9 cellular contexts compared by ENCODE assay signal in genomic region chr5:80140496-80140895, GRCh38.
DNase-seq lines count a peak whose midpoint lies in the region; ATAC-seq and TF ChIP-seq lines count a peak whose summit lies in the region.
"Had no signal": no experiment of that assay in that cellular context is flagged by ENCODE, and none has a peak within 500 bp of the region (broad histone marks: within the 10 kb centered on the region; RNA-seq: fewer than 3 reads in every experiment).

No MANE protein-coding gene starts in this region.

- CTCF ChIA-PET in MCF 10A (lab: Yijun Ruan, JAX), result no interaction called here

- TF ChIP-seq CTCF in breast epithelium (IDR thresholded peaks at IDR 0.05) (no peak), MCF 10A (IDR thresholded peaks at IDR 0.05; ENCODE audit: unreplicated experiment) (no peak), adrenal gland (IDR thresholded peaks at IDR 0.05) (no peak), tibial artery (IDR thresholded peaks at IDR 0.05) (no peak)

- TF ChIP-seq POLR2A in breast epithelium (IDR thresholded peaks at IDR 0.05) (no peak), adrenal gland (IDR thresholded peaks at IDR 0.05) (no peak)

- peaks cover 17% of the 10 kb centered on the region for H3K36me3 Mint-ChIP-seq in MCF 10A (ENCODE audit: insufficient read depth, unreplicated experiment)

- DNase-seq in breast epithelium (ENCODE audit: low spot score in 2 of 2), result no peak
- no peak for DNase-seq in MCF 10A (ENCODE audit: unreplicated experiment)
- DNase-seq in adrenal gland, result peak in 2 of 7 donors; percentile 22 to 42
- DNase-seq in tibial artery, result no peak

- H3K4me3 Mint-ChIP-seq in MCF 10A (ENCODE audit: unreplicated experiment), result no peak overlapping the region

- H3K27me3 Mint-ChIP-seq in MCF 10A (ENCODE audit: insufficient read depth, unreplicated experiment), result no peaks in the 10 kb centered on the region

- no peaks in the 10 kb centered on the region for H3K4me1 Mint-ChIP-seq in MCF 10A (ENCODE audit: insufficient read depth, unreplicated experiment)

- no TSS peak for BruUV-seq in MCF 10A (replicated peaks; lab: Mats Ljungman, UMichigan)

- H3K9ac ChIP-seq in rectal smooth muscle tissue (ENCODE audit: low read length), result no peak overlapping the region

- H3K4me1 ChIP-seq in breast epithelium (peaks cover 0 to 9% of the 10 kb centered on the region in 2 donors), adrenal gland (replicated peaks in 1 of 2) (peaks cover 21 to 33% of the 10 kb centered on the region in 2 donors), rectal smooth muscle tissue (ENCODE audit: control insufficient read depth, insufficient read depth, low read length) (peaks cover 12% of the 10 kb centered on the region), tibial artery (peaks cover 0 to 28% (median 10%) of the 10 kb centered on the region in 4 donors)

- 72 to 89% (median 79%) methylated on average over 3 of the region's 3 CpGs for WGBS in adrenal gland, 4 donors

- POLR2A ChIA-PET in MCF 10A (lab: Yijun Ruan, JAX), result interaction anchor here (0.9 kb wide), 1 partner anchor 19 kb away, joined by 3 read pairs; no protein-coding TSS in a partner anchor

- intact Hi-C loops in breast epithelium (cut with DNase I; ENCODE audit: low total_unique reads), result no loop called here
- intact Hi-C loops in MCF 10A (cut with micrococcal nuclease), result no loop called here
- intact Hi-C loops in adrenal gland (cut with DNase I), result no loop called here
- intact Hi-C loops in tibial artery (cut with DNase I; ENCODE audit: low total_unique reads), result no loop called here

- no peaks in the 10 kb centered on the region for H3K9me3 Mint-ChIP-seq in MCF 10A (ENCODE audit: unreplicated experiment)

- no peak overlapping the region for H3K27ac Mint-ChIP-seq in MCF 10A (ENCODE audit: low read depth, unreplicated experiment)

- H3K9me3 ChIP-seq in breast epithelium (no peaks in the 10 kb centered on the region), adrenal gland (replicated peaks in 1 of 3) (no peaks in the 10 kb centered on the region), tibial artery (no peaks in the 10 kb centered on the region)

- no peak overlapping the region for H3K4me3 ChIP-seq in breast epithelium
- H3K4me3 ChIP-seq in adrenal gland, result no peak overlapping the region
- no peak overlapping the region for H3K4me3 ChIP-seq in rectal smooth muscle tissue (ENCODE audit: low read length)
- no peak overlapping the region for H3K4me3 ChIP-seq in tibial artery

- ATAC-seq in GM18861 (IDR thresholded peaks at IDR 0.05; ENCODE audit: unreplicated experiment) (no peak), GM18873 (IDR thresholded peaks at IDR 0.05; ENCODE audit: low FRiP score, unreplicated experiment) (no peak), GM19463 (IDR thresholded peaks at IDR 0.05; ENCODE audit: unreplicated experiment) (no peak)

- H3K27me3 ChIP-seq in breast epithelium, result no peaks in the 10 kb centered on the region
- H3K27me3 ChIP-seq in adrenal gland, result no peaks in the 10 kb centered on the region
- no peaks in the 10 kb centered on the region for H3K27me3 ChIP-seq in rectal smooth muscle tissue (ENCODE audit: control insufficient read depth, insufficient read depth, low read length)
- H3K27me3 ChIP-seq in tibial artery, result no peaks in the 10 kb centered on the region

- H3K27ac ChIP-seq in breast epithelium (peak overlapping the region; percentile 84 to 88), adrenal gland (peak overlapping the region; percentile 59 to 94 (median 88)), rectal smooth muscle tissue (ENCODE audit: low read depth, low read length) (peak overlapping the region; percentile 86), tibial artery (peak overlapping the region; percentile 74 to 88)
- H3K27ac ChIP-seq: WERI-Rb-1 had no signal

- no peaks in the 10 kb centered on the region for H3K36me3 ChIP-seq in breast epithelium
- peaks cover 0 to 18% of the 10 kb centered on the region in 2 donors for H3K36me3 ChIP-seq in adrenal gland (replicated peaks in 1 of 2)
- H3K36me3 ChIP-seq in rectal smooth muscle tissue (ENCODE audit: control insufficient read depth, insufficient read depth, low read length), result peaks cover 6% of the 10 kb centered on the region
- H3K36me3 ChIP-seq in tibial artery, result peaks cover 0 to 5% (median 0%) of the 10 kb centered on the region in 3 donors
- H3K36me3 ChIP-seq: WERI-Rb-1 had no signal
